ENCODE assay signal across 31 cellular contexts in genomic region chr11:108587109-108587508, GRCh38. TPM values are rescaled to one million over a fixed set of nuclear protein-coding genes. Genes with fewer than 3 reads are reported as not detected.
DNase-seq lines count a peak whose midpoint lies in the region; ATAC-seq, FAIRE-seq and TF ChIP-seq lines count a peak whose summit lies in the region.
"Had no signal": no experiment of that assay in that cellular context is flagged by ENCODE, and none has a peak within 500 bp of the region (broad histone marks: within the 10 kb centered on the region; RNA-seq: fewer than 3 reads in every experiment).

No MANE protein-coding gene starts in this region.

- peak; percentile 9 for FAIRE-seq in HTR-8/SVneo (lab: Jason Lieb, UNC)
- FAIRE-seq: TTC549 had no signal

- H3K9me3 Mint-ChIP-seq in type B pancreatic cell, result no peaks in the 10 kb centered on the region
- H3K9me3 Mint-ChIP-seq: activated CD8-positive, alpha-beta T cell treated with anti-CD3 and anti-CD28 coated beads for 36 hours; activated T-helper 2 cell treated with anti-CD3 and anti-CD28 coated beads, Interferon-gamma antibody, Interleukin-2, Interleukin-4, amounts not matched to agents 10 μg/mL and 5 μg/mL and 100 μg/mL, durations not matched to agents 14 hours and 24 hours and 36 hours; CD14-positive monocyte; endodermal cell; stimulated activated effector memory CD8-positive, alpha-beta T cell treated with anti-CD3 and anti-CD28 coated beads, Interleukin-12 subunit alpha, Interleukin-12 subunit beta, amount 100 ng/mL, for 72 hours had no signal

- H3K27ac ChIP-seq in body of pancreas (no peak overlapping the region), ascending aorta (no peak overlapping the region)
- H3K27ac ChIP-seq: esophagus muscularis mucosa, KMS-11, lower lobe of right lung, RWPE1 had no signal

- ATAC-seq in GM19455 (IDR thresholded peaks at IDR 0.05; ENCODE audit: unreplicated experiment) (peak; percentile 48), HG02852 (IDR thresholded peaks at IDR 0.05; ENCODE audit: unreplicated experiment) (peak; percentile 53), body of pancreas (no peak)
- ATAC-seq: activated CD8-positive, alpha-beta T cell treated with anti-CD3 and anti-CD28 coated beads for 36 hours; sciatic nerve; stimulated activated effector memory CD8-positive, alpha-beta T cell treated with anti-CD3 and anti-CD28 coated beads, Interleukin-12 subunit alpha, Interleukin-12 subunit beta, amount 100 ng/mL, for 72 hours had no signal

- H3K9me3 ChIP-seq in body of pancreas (no peaks in the 10 kb centered on the region), ascending aorta (no peaks in the 10 kb centered on the region)
- H3K9me3 ChIP-seq: esophagus muscularis mucosa, HAP-1, lower lobe of right lung, upper lobe of left lung had no signal

- DNase-seq in HTR-8/SVneo (ENCODE audit: insufficient read length, low spot score) (no peak), AML-193 (lab: John Stamatoyannopoulos, UW) (no peak), type B pancreatic cell (ENCODE audit: extremely low spot score, unreplicated experiment) (no peak), body of pancreas (no peak), ascending aorta (ENCODE audit: low spot score in 2 of 2) (no peak)
- DNase-seq: activated CD4-positive, CD25-positive, alpha-beta regulatory T cell treated with anti-CD3 and anti-CD28 coated beads, Interleukin-2, amount 50 U/mL, for 72 hours; activated CD8-positive, alpha-beta T cell treated with anti-CD3 and anti-CD28 coated beads for 36 hours; anterior cingulate cortex; DND-41; endodermal cell; foreskin melanocyte; kidney glomerular epithelial cell; lower lobe of right lung; NCI-H1417 treated with DMSO at 0.1 percent for 48 hours; NCI-H2081; NCI-H774; stimulated activated CD4-positive, alpha-beta T cell treated with anti-CD3 and anti-CD28 coated beads, Interleukin-12 subunit alpha, Interleukin-12 subunit beta, amount 100 ng/mL, for 4 hours; stimulated activated CD4-positive, alpha-beta T cell treated with anti-CD3 and anti-CD28 coated beads, Interleukin-4, amount 100 ng/mL, for 1 hour; upper lobe of left lung had no signal

- H3K4me1 Mint-ChIP-seq in type B pancreatic cell (ENCODE audit: unreplicated experiment), result peaks cover 25% of the 10 kb centered on the region
- H3K4me1 Mint-ChIP-seq: stimulated activated effector memory CD8-positive, alpha-beta T cell treated with anti-CD3 and anti-CD28 coated beads, Interleukin-12 subunit alpha, Interleukin-12 subunit beta, amount 100 ng/mL, for 72 hours had no signal

- H3K4me3 Mint-ChIP-seq in type B pancreatic cell, result no peak overlapping the region
- H3K4me3 Mint-ChIP-seq: activated CD8-positive, alpha-beta T cell treated with anti-CD3 and anti-CD28 coated beads for 36 hours; activated naive CD8-positive, alpha-beta T cell; CD14-positive monocyte; endodermal cell; stimulated activated effector memory CD8-positive, alpha-beta T cell treated with anti-CD3 and anti-CD28 coated beads, Interleukin-12 subunit alpha, Interleukin-12 subunit beta, amount 100 ng/mL, for 72 hours had no signal

- no peaks in the 10 kb centered on the region for H3K36me3 ChIP-seq in body of pancreas (replicated peaks in 1 of 2; ENCODE audit: insufficient read depth in 1 of 2, low read depth in 2 of 2)
- H3K36me3 ChIP-seq in ascending aorta, result no peaks in the 10 kb centered on the region
- H3K36me3 ChIP-seq: esophagus muscularis mucosa, HAP-1, lower lobe of right lung, upper lobe of left lung had no signal

- TF ChIP-seq POLR2A in body of pancreas (IDR thresholded peaks at IDR 0.05), result no peak

- TF ChIP-seq CTCF in type B pancreatic cell (conservative IDR thresholded peaks at IDR 0.05), result no peak
- TF ChIP-seq CTCF in body of pancreas (IDR thresholded peaks at IDR 0.05), result no peak
- TF ChIP-seq CTCF in ascending aorta (IDR thresholded peaks at IDR 0.05), result no peak

- no peak overlapping the region for H3K27ac Mint-ChIP-seq in type B pancreatic cell
- H3K27ac Mint-ChIP-seq: activated CD8-positive, alpha-beta T cell treated with anti-CD3 and anti-CD28 coated beads for 36 hours; activated naive CD8-positive, alpha-beta T cell; activated T-helper 2 cell treated with anti-CD3 and anti-CD28 coated beads, Interferon-gamma antibody, Interleukin-2, Interleukin-4, amounts not matched to agents 10 μg/mL and 5 μg/mL and 100 μg/mL, durations not matched to agents 14 hours and 24 hours and 36 hours; CD14-positive monocyte; endodermal cell; stimulated activated effector memory CD8-positive, alpha-beta T cell treated with anti-CD3 and anti-CD28 coated beads, Interleukin-12 subunit alpha, Interleukin-12 subunit beta, amount 100 ng/mL, for 72 hours had no signal

- 90 to 93% methylated on average over 4 of the region's 4 CpGs for WGBS in body of pancreas, 2 donors

- H3K4me3 ChIP-seq in body of pancreas (no peak overlapping the region), ascending aorta (no peak overlapping the region)
- H3K4me3 ChIP-seq: esophagus muscularis mucosa, HAP-1, lower lobe of right lung, upper lobe of left lung had no signal

- H3K27me3 Mint-ChIP-seq in type B pancreatic cell, result peaks cover 6% of the 10 kb centered on the region
- H3K27me3 Mint-ChIP-seq: activated naive CD8-positive, alpha-beta T cell had no signal

- H3K27me3 ChIP-seq in body of pancreas (no peaks in the 10 kb centered on the region), ascending aorta (no peaks in the 10 kb centered on the region)
- H3K27me3 ChIP-seq: esophagus muscularis mucosa, upper lobe of left lung had no signal

- peaks cover 6% of the 10 kb centered on the region for H3K36me3 Mint-ChIP-seq in type B pancreatic cell
- H3K36me3 Mint-ChIP-seq: CD14-positive monocyte; stimulated activated effector memory CD8-positive, alpha-beta T cell treated with anti-CD3 and anti-CD28 coated beads, Interleukin-12 subunit alpha, Interleukin-12 subunit beta, amount 100 ng/mL, for 72 hours had no signal

- intact Hi-C loops in body of pancreas (cut with DNase I) (no loop called here), ascending aorta (cut with DNase I) (no loop called here)

- H3K4me1 ChIP-seq in body of pancreas (no peaks in the 10 kb centered on the region), ascending aorta (no peaks in the 10 kb centered on the region)
- H3K4me1 ChIP-seq: esophagus muscularis mucosa had no signal

RNA-seq across cellular contexts. Expression of gene EXPH5, which starts 6.5 kb away (rescaled TPM):
- total RNA-seq in type B pancreatic cell (ENCODE audit: low replicate concordance) (15.2 and 37.4 TPM in 2 replicates), body of pancreas (1 to 10 TPM; 2.3 to 2.9 TPM), ascending aorta (1.1 TPM)
